Comparison of ENCODE assay signal across 8 cellular contexts in genomic region chr7:130071701-130072622, GRCh38. TPM values are rescaled to one million over a fixed set of nuclear protein-coding genes. Genes with fewer than 3 reads are reported as not detected.
A peak's percentile ranks its signal among the peaks of the same experiment; 100 is the strongest.
DNase-seq lines count a peak whose midpoint lies in the region; ATAC-seq and TF ChIP-seq lines count a peak whose summit lies in the region.

No MANE protein-coding gene starts in this region.

- H3K4me3 ChIP-seq in CD8-positive, alpha-beta T cell (ENCODE audit: low read depth, low read length), result peak overlapping the region; percentile 6
- H3K4me3 ChIP-seq in iPS DF 6.9 (ENCODE audit: low read length), result no peak overlapping the region
- peak overlapping the region in 3 of 4 donors; percentile 0 to 98 (median 80) for H3K4me3 ChIP-seq in sigmoid colon

- TF ChIP-seq EP300 in sigmoid colon (IDR thresholded peaks at IDR 0.05), result no peak

- H3K4me1 Mint-ChIP-seq in CD8-positive, alpha-beta T cell (ENCODE audit: low read depth), result peaks cover 60% of the 10 kb centered on the region
- peaks cover 30% of the 10 kb centered on the region for H3K4me1 Mint-ChIP-seq in T-helper 1 cell treated with Interleukin-12 subunit alpha and Interleukin-12 subunit beta and Interleukin-4 antibody, amounts not matched to agents 30 μg/mL and 1 μg/mL, for 36 hours (ENCODE audit: low read depth)
- peaks cover 69% of the 10 kb centered on the region for H3K4me1 Mint-ChIP-seq in brain

- ATAC-seq in CD8-positive, alpha-beta T cell, result peak; percentile 48
- ATAC-seq in HG02970 (IDR thresholded peaks at IDR 0.05; ENCODE audit: low FRiP score, unreplicated experiment), result no peak

- no peak overlapping the region for H3K27ac Mint-ChIP-seq in CD8-positive, alpha-beta T cell
- no peak overlapping the region for H3K27ac Mint-ChIP-seq in T-helper 1 cell treated with Interleukin-12 subunit alpha and Interleukin-12 subunit beta and Interleukin-4 antibody, amounts not matched to agents 30 μg/mL and 1 μg/mL, for 36 hours
- H3K27ac Mint-ChIP-seq in brain, result peak overlapping the region; percentile 5 to 94 (median 43)

- H3K36me3 Mint-ChIP-seq in CD8-positive, alpha-beta T cell, result peaks cover 18% of the 10 kb centered on the region
- H3K36me3 Mint-ChIP-seq in T-helper 1 cell treated with Interleukin-12 subunit alpha and Interleukin-12 subunit beta and Interleukin-4 antibody, amounts not matched to agents 30 μg/mL and 1 μg/mL, for 36 hours (ENCODE audit: low read depth), result peaks cover 5% of the 10 kb centered on the region
- H3K36me3 Mint-ChIP-seq in brain, result peaks cover 19% of the 10 kb centered on the region

- POLR2A ChIA-PET in CD8-positive, alpha-beta T cell (lab: Charles Lee), result interaction anchor here (1.0 kb wide), 1 partner anchor 133 kb away, joined by 5 read pairs; the partner anchor contains the start of gene TMEM209

- CTCF ChIA-PET in CD8-positive, alpha-beta T cell (lab: Charles Lee), result interaction anchor here (0.6 to 6.0 kb wide), 23 partner anchors 8 to 1410 kb away, joined by 3 to 41 read pairs (median 4); partner anchors contain the start of gene ZC3HC1

- DNase-seq in CD8-positive, alpha-beta T cell, result peak; percentile 22 to 66 (median 52)
- DNase-seq in H4 (ENCODE audit: low spot score) (peak; percentile 83), NCI-H1694 (lab: John Stamatoyannopoulos, UW) (peak; percentile 94), iPS DF 6.9 (ENCODE audit: low read depth, low spot score) (peak; percentile 63), sigmoid colon (peak; percentile 73)

- TF ChIP-seq CTCF in CD8-positive, alpha-beta T cell (IDR thresholded peaks at IDR 0.05), result peak; percentile 86
- TF ChIP-seq CTCF in brain (conservative IDR thresholded peaks at IDR 0.05) (peak; percentile 93 to 95), sigmoid colon (IDR thresholded peaks at IDR 0.05) (peak; percentile 67 to 90 (median 90))

- no peak overlapping the region for H3K27ac ChIP-seq in CD8-positive, alpha-beta T cell (ENCODE audit: low read depth, low read length)
- no peak overlapping the region for H3K27ac ChIP-seq in iPS DF 6.9 (ENCODE audit: low read length)
- peak overlapping the region in 1 of 4 donors; percentile 89 for H3K27ac ChIP-seq in sigmoid colon

- peak overlapping the region; percentile 87 for H3K4me3 Mint-ChIP-seq in CD8-positive, alpha-beta T cell
- peak overlapping the region; percentile 23 for H3K4me3 Mint-ChIP-seq in T-helper 1 cell treated with Interleukin-12 subunit alpha and Interleukin-12 subunit beta and Interleukin-4 antibody, amounts not matched to agents 30 μg/mL and 1 μg/mL, for 36 hours
- H3K4me3 Mint-ChIP-seq in brain, result peak overlapping the region; percentile 95 to 98 (median 96)

- H3K27me3 ChIP-seq in CD8-positive, alpha-beta T cell (ENCODE audit: insufficient read depth, low read length), result no peaks in the 10 kb centered on the region
- H3K27me3 ChIP-seq in iPS DF 6.9 (ENCODE audit: control insufficient read depth, insufficient read depth, low read length) (no peaks in the 10 kb centered on the region), sigmoid colon (no peaks in the 10 kb centered on the region)

- TF ChIP-seq POLR2A in sigmoid colon (IDR thresholded peaks at IDR 0.05), result no peak

- no peaks in the 10 kb centered on the region for H3K9me3 Mint-ChIP-seq in CD8-positive, alpha-beta T cell
- no peaks in the 10 kb centered on the region for H3K9me3 Mint-ChIP-seq in T-helper 1 cell treated with Interleukin-12 subunit alpha and Interleukin-12 subunit beta and Interleukin-4 antibody, amounts not matched to agents 30 μg/mL and 1 μg/mL, for 36 hours
- no peaks in the 10 kb centered on the region for H3K9me3 Mint-ChIP-seq in brain

- intact Hi-C loops in CD8-positive, alpha-beta T cell (cut with DNase I, micrococcal nuclease), result loop anchor here (1.0 to 10.0 kb wide), 14 partner anchors 119 to 1255 kb away; partner anchors contain the start of genes CEP41 (in 2 of the 2), MEST (in 2 of the 2), UBE2H (in 2 of the 2) and ATP6V1F (in 1 of the 2)
- intact Hi-C loops in sigmoid colon (cut with DNase I), result loop anchor here (2.0 to 10.0 kb wide), 4 partner anchors 135 to 761 kb away; partner anchors contain the start of genes SSMEM1 and TMEM209

- 100% methylated on average over 2 of the region's 11 CpGs for WGBS in iPS DF 6.9 (ENCODE audit: insufficient coverage, insufficient read length)
- 4 to 9% methylated on average over 11 of the region's 11 CpGs for WGBS in sigmoid colon, 2 donors

- H3K27me3 Mint-ChIP-seq in CD8-positive, alpha-beta T cell (ENCODE audit: low read depth), result no peaks in the 10 kb centered on the region
- no peaks in the 10 kb centered on the region for H3K27me3 Mint-ChIP-seq in T-helper 1 cell treated with Interleukin-12 subunit alpha and Interleukin-12 subunit beta and Interleukin-4 antibody, amounts not matched to agents 30 μg/mL and 1 μg/mL, for 36 hours (ENCODE audit: low read depth)
- H3K27me3 Mint-ChIP-seq in brain, result peaks cover 3% of the 10 kb centered on the region

- peaks cover 22% of the 10 kb centered on the region for H3K4me1 ChIP-seq in CD8-positive, alpha-beta T cell (ENCODE audit: insufficient read depth, low read length)
- H3K4me1 ChIP-seq in iPS DF 6.9 (ENCODE audit: control insufficient read depth, insufficient read depth, low read length), result no peaks in the 10 kb centered on the region
- H3K4me1 ChIP-seq in sigmoid colon, result peaks cover 0 to 52% (median 38%) of the 10 kb centered on the region in 4 donors

- no peaks in the 10 kb centered on the region for H3K9me3 ChIP-seq in CD8-positive, alpha-beta T cell (ENCODE audit: low read length)
- H3K9me3 ChIP-seq in iPS DF 6.9 (ENCODE audit: control insufficient read depth, insufficient read depth, low read length) (no peaks in the 10 kb centered on the region), sigmoid colon (no peaks in the 10 kb centered on the region)

- H3K36me3 ChIP-seq in CD8-positive, alpha-beta T cell (ENCODE audit: insufficient read depth, low read length), result peaks cover 4% of the 10 kb centered on the region
- no peaks in the 10 kb centered on the region for H3K36me3 ChIP-seq in iPS DF 6.9 (ENCODE audit: control insufficient read depth, insufficient read depth, low read length)
- no peaks in the 10 kb centered on the region for H3K36me3 ChIP-seq in sigmoid colon

RNA-seq across cellular contexts. Expression of gene KLHDC10, which starts 1.6 kb away (rescaled TPM):
- total RNA-seq in CD8-positive, alpha-beta T cell, result 1 to 10 TPM; 9.6 to 9.9 TPM
- total RNA-seq in H4 (2014; rRNA removed; shearing (Covaris generic)), result 13.5 and 15.5 TPM in 2 replicates
- polyA plus RNA-seq in brain (ENCODE audit: insufficient read depth, low read depth, low replicate concordance) (35.2 TPM), sigmoid colon (10 to 100 TPM in 2 of 3 donors, 1 to 10 TPM in 1; 7.8 to 11.5 (median 11.3) TPM)
- 10 to 100 TPM; 16.3 to 22.5 (median 17.8) TPM for total RNA-seq in sigmoid colon

RNA-seq across cellular contexts. Expression of gene ZC3HC1, which starts 20.8 kb away (rescaled TPM):
- total RNA-seq in CD8-positive, alpha-beta T cell, result 10 to 100 TPM in 1 of 2 experiments, 1 to 10 TPM in 1; 9.5 to 10.5 TPM
- total RNA-seq in H4 (2014; rRNA removed; shearing (Covaris generic)), result 53.1 and 79.8 TPM in 2 replicates
- polyA plus RNA-seq in brain (ENCODE audit: insufficient read depth, low read depth, low replicate concordance) (13.4 TPM), sigmoid colon (10 to 100 TPM in 1 of 3 donors, 1 to 10 TPM in 2; 8.4 to 11.7 (median 9.9) TPM)
- total RNA-seq in sigmoid colon, result 10 to 100 TPM; 10.5 to 19.4 (median 15.1) TPM

Comparison
In these comparisons a context has a peak if more than half of its experiments do, and no peak if none do; other contexts are left out.
1. H3K27ac Mint-ChIP-seq: peak in brain (5 of 5); none in CD8-positive, alpha-beta T cell (single experiment) and T-helper 1 cell treated with Interleukin-12 subunit alpha and Interleukin-12 subunit beta and Interleukin-4 antibody, amounts not matched to agents 30 μg/mL and 1 μg/mL, for 36 hours (single experiment).
2. H3K4me3 Mint-ChIP-seq: peak in every context shown above with its lines; median percentile 96 in brain; 87 in CD8-positive, alpha-beta T cell; 23 in T-helper 1 cell treated with Interleukin-12 subunit alpha and Interleukin-12 subunit beta and Interleukin-4 antibody, amounts not matched to agents 30 μg/mL and 1 μg/mL, for 36 hours.
3. Peak in every context shown above with its lines, with median percentiles within 50 percentile points of each other: DNase-seq and CTCF ChIP-seq.